In genomic region chr19:38663957-38664502, GRCh38 we compare ENCODE assay signal across 1 cellular context.
TF ChIP-seq lines count a peak whose summit lies in the region.

No MANE protein-coding gene starts in this region.

TF ChIP-seq in IMR-90, 13 proteins besides CTCF, POLR2A, EP300 and RAD21:
- TF ChIP-seq ELK1 (IDR thresholded peaks at IDR 0.05; ENCODE audit: borderline replicate concordance, low read depth, low read length) (no peak), CHD1 (IDR thresholded peaks at IDR 0.05; ENCODE audit: low read depth, low read length) (no peak), RCOR1 (IDR thresholded peaks at IDR 0.05; ENCODE audit: insufficient replicate concordance, low read length) (no peak), USF2 (IDR thresholded peaks at IDR 0.05; ENCODE audit: low read depth, low read length) (no peak), MAFK (IDR thresholded peaks at IDR 0.05; ENCODE audit: low read depth, low read length) (no peak), BHLHE40 (IDR thresholded peaks at IDR 0.05; ENCODE audit: low read depth, low read length) (no peak), NFE2L2 (IDR thresholded peaks at IDR 0.05; ENCODE audit: low read depth, low read length) (no peak), MXI1 (IDR thresholded peaks at IDR 0.05; ENCODE audit: borderline replicate concordance, low read depth, low read length) (no peak), FOS (IDR thresholded peaks at IDR 0.05; ENCODE audit: low read depth, low read length) (no peak)
